Comparison of ENCODE assay signal across 10 cellular contexts in genomic region chr3:197541756-197542539, GRCh38. TPM values are rescaled to one million over a fixed set of nuclear protein-coding genes. Genes with fewer than 3 reads are reported as not detected.
A peak's percentile ranks its signal among the peaks of the same experiment; 100 is the strongest.
DNase-seq lines count a peak whose midpoint lies in the region; ATAC-seq and TF ChIP-seq lines count a peak whose summit lies in the region.
"Had no signal": no experiment of that assay in that cellular context is flagged by ENCODE, and none has a peak within 500 bp of the region (broad histone marks: within the 10 kb centered on the region; RNA-seq: fewer than 3 reads in every experiment).

No MANE protein-coding gene starts in this region.

- H4K12ac ChIP-seq in trophoblast cell (ENCODE audit: low read depth, low read length): no peak overlapping the region

- no peak overlapping the region for H3K18ac ChIP-seq in trophoblast cell (ENCODE audit: low read length)

- H3K36me3 ChIP-seq in SK-N-SH (replicated peaks in 1 of 2; ENCODE audit: control insufficient read depth in 1 of 2, insufficient read depth in 2 of 2, low read length in 1 of 2) (no peaks in the 10 kb centered on the region), trophoblast cell (ENCODE audit: control insufficient read depth in 1 of 2, insufficient read depth in 2 of 2, low read length in 2 of 2) (no peaks in the 10 kb centered on the region)

- no peaks in the 10 kb centered on the region for H4K20me1 ChIP-seq in SK-N-SH (ENCODE audit: insufficient read depth)

- CTCF ChIA-PET in SK-N-SH (lab: Yijun Ruan, JAX): interaction anchor here (1.0 to 1.6 kb wide), 6 partner anchors 9 to 286 kb away, joined by 3 to 7 read pairs (median 3); no protein-coding TSS in a partner anchor
- CTCF ChIA-PET in T-cell (lab: Charles Lee): no interaction called here

- H3K4me2 ChIP-seq in SK-N-SH: no peak overlapping the region
- H3K4me2 ChIP-seq in trophoblast cell (ENCODE audit: low read length): peak overlapping the region; percentile 16

- no peaks in the 10 kb centered on the region for H3K9me3 ChIP-seq in SK-N-SH
- no peaks in the 10 kb centered on the region for H3K9me3 ChIP-seq in trophoblast cell (ENCODE audit: insufficient read depth, low read depth, low read length)

- H3K27me3 ChIP-seq in SK-N-SH (ENCODE audit: insufficient read depth): no peaks in the 10 kb centered on the region
- no peaks in the 10 kb centered on the region for H3K27me3 ChIP-seq in trophoblast cell (ENCODE audit: insufficient read depth, low read length)

- H4K91ac ChIP-seq in trophoblast cell (ENCODE audit: low read depth, low read length): no peak overlapping the region

- no peaks in the 10 kb centered on the region for H3K27me3 Mint-ChIP-seq in T-cell

- H3K4me3 Mint-ChIP-seq in T-cell: no peak overlapping the region

- no peak overlapping the region for H3K4ac ChIP-seq in trophoblast cell (ENCODE audit: low read depth, low read length)

- H3K4me1 ChIP-seq in SK-N-SH (ENCODE audit: control insufficient read depth in 1 of 2, insufficient read depth in 2 of 2, low read depth in 1 of 2, low read length in 1 of 2): peaks cover 0 to 8% of the 10 kb centered on the region in 2 experiments; a peak in 1 of 4 replicates
- H3K4me1 ChIP-seq in trophoblast cell (ENCODE audit: control insufficient read depth in 1 of 2, insufficient read depth in 2 of 2, low read length in 2 of 2): peaks cover 18 to 19% of the 10 kb centered on the region in 2 experiments

- POLR2A ChIA-PET in SK-N-SH (lab: Yijun Ruan, JAX) (interaction anchor here (0.6 to 1.4 kb wide), 4 partner anchors 14 to 503 kb away, joined by 3 to 4 read pairs (median 4); no protein-coding TSS in a partner anchor), T-cell (lab: Charles Lee) (no interaction called here)

- no peaks in the 10 kb centered on the region for H3K9me3 Mint-ChIP-seq in T-cell

- no peaks in the 10 kb centered on the region for H3K79me2 ChIP-seq in SK-N-SH (ENCODE audit: insufficient read depth)
- H3K79me2 ChIP-seq in trophoblast cell (ENCODE audit: control insufficient read depth, insufficient read depth, low read length, poor library complexity): no peaks in the 10 kb centered on the region

- H2BK12ac ChIP-seq in trophoblast cell (ENCODE audit: low read length): no peak overlapping the region

- H3K4me3 ChIP-seq in SK-N-SH (ENCODE audit: low read depth in 2 of 2, low read length in 1 of 2) (peak overlapping the region in 1 of 2 experiments; percentile 10; a peak in 1 of 4 replicates), trophoblast cell (ENCODE audit: low read depth, low read length) (no peak overlapping the region)

- 0 out of 4 replicates have a peak, but pooled peaks of 1 of the 2 experiments have one; percentile 34 for TF ChIP-seq EP300 in SK-N-SH (IDR thresholded peaks at IDR 0.05; ENCODE audit: borderline replicate concordance in 1 of 2, low read depth in 1 of 2, low read length in 1 of 2)

- TF ChIP-seq RAD21 in SK-N-SH (IDR thresholded peaks at IDR 0.05; ENCODE audit: low read length): no peak

- intact Hi-C loops in head of caudate nucleus (cut with DNase I): no loop called here

- ATAC-seq in T-cell (replicated peaks in 1 of 4) (no peak), GM18858 (IDR thresholded peaks at IDR 0.05; ENCODE audit: unreplicated experiment) (no peak)

- H2AK5ac ChIP-seq in trophoblast cell (ENCODE audit: low read length): no peak overlapping the region

- WGBS in SK-N-SH (ENCODE audit: low lambda C conversion rate): 67% methylated on average over 11 of the region's 13 CpGs
- WGBS in trophoblast cell (ENCODE audit: extremely low coverage, insufficient coverage, insufficient read length): no CpG with 5 or more reads among the region's 13 CpGs

- TF ChIP-seq CTCF in SK-N-SH (IDR thresholded peaks at IDR 0.05): no peak

- H3F3A ChIP-seq in SK-N-SH (replicated peaks; ENCODE audit: insufficient read depth): no peaks in the 10 kb centered on the region

- H3K79me1 ChIP-seq in trophoblast cell (ENCODE audit: low read length): peaks cover 3% of the 10 kb centered on the region

- H3K36me3 Mint-ChIP-seq in T-cell: peaks cover 42% of the 10 kb centered on the region

- H3K27ac Mint-ChIP-seq in T-cell: no peak overlapping the region

- H3K9me2 ChIP-seq in SK-N-SH: no peaks in the 10 kb centered on the region

- DNase-seq in GM04504 (ENCODE audit: low read depth) (peak; percentile 55), SK-N-SH (peak; percentile 92), head of caudate nucleus (peak; percentile 31 to 83 (median 62)), trophoblast cell (peak in 1 of 2 donors; percentile 40), NCI-H187 (lab: John Stamatoyannopoulos, UW) (no peak), T-cell (no peak), OCI-M2 (lab: John Stamatoyannopoulos, UW; ENCODE audit: unreplicated experiment) (no peak)
- DNase-seq: NCI-H526 treated with DMSO at 0.1 percent for 48 hours; stimulated activated CD4-positive, alpha-beta T cell treated with anti-CD3 and anti-CD28 coated beads, Interleukin-4, amount 100 ng/mL, for 1 hour had no signal

- H3K14ac ChIP-seq in trophoblast cell (ENCODE audit: low read length): no peak overlapping the region

- peak overlapping the region; percentile 18 for H2BK120ac ChIP-seq in trophoblast cell (ENCODE audit: insufficient read depth, low read length, poor library complexity)

- peaks cover 0 to 3% (median 0%) of the 10 kb centered on the region in 3 donors for H3K4me1 Mint-ChIP-seq in T-cell

- no peak overlapping the region for H2BK5ac ChIP-seq in trophoblast cell (ENCODE audit: low read depth, low read length, poor library complexity)

- H2AFZ ChIP-seq in SK-N-SH (ENCODE audit: low read depth) (no peak overlapping the region), trophoblast cell (ENCODE audit: insufficient read depth, low read length, poor library complexity) (no peak overlapping the region)

- no peak overlapping the region for H4K8ac ChIP-seq in trophoblast cell (ENCODE audit: low read depth, low read length)

- no peak overlapping the region for H3K23ac ChIP-seq in trophoblast cell (ENCODE audit: low read length)

- H3K9ac ChIP-seq in SK-N-SH (no peak overlapping the region), trophoblast cell (ENCODE audit: low read length) (no peak overlapping the region)

- H3K27ac ChIP-seq in SK-N-SH (ENCODE audit: low read depth in 2 of 2, low read length in 1 of 2): peak overlapping the region in 1 of 2 experiments; percentile 77; a peak in 2 of 4 replicates
- H3K27ac ChIP-seq in trophoblast cell (ENCODE audit: low read depth, low read length): peak overlapping the region; percentile 40

TF ChIP-seq in SK-N-SH, 30 proteins besides CTCF, POLR2A, EP300 and RAD21:
- TF ChIP-seq, protein P1, sequence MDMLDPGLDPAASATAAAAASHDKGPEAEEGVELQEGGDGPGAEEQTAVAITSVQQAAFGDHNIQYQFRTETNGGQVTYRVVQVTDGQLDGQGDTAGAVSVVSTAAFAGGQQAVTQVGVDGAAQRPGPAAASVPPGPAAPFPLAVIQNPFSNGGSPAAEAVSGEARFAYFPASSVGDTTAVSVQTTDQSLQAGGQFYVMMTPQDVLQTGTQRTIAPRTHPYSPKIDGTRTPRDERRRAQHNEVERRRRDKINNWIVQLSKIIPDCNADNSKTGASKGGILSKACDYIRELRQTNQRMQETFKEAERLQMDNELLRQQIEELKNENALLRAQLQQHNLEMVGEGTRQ (IDR thresholded peaks at IDR 0.05; ENCODE audit: borderline replicate concordance, low read depth, low read length): peak; percentile 66; the same call in 1 of the 2 replicates
- peak; percentile 45; the same call in 1 of the 2 replicates for TF ChIP-seq MXI1 (IDR thresholded peaks at IDR 0.05; ENCODE audit: low read depth, low read length)
- no peak for TF ChIP-seq JUND (IDR thresholded peaks at IDR 0.05)
- TF ChIP-seq USF1 (IDR thresholded peaks at IDR 0.05; ENCODE audit: borderline replicate concordance, low read depth): peak; percentile 84

RNA-seq across cellular contexts. Expression of gene BDH1, which starts 13.8 kb away (rescaled TPM):
- polyA plus RNA-seq in SK-N-SH (2012; rRNA removed): 19.7 and 19.8 TPM in 2 replicates
- polyA plus RNA-seq in SK-N-SH (2012; cell fraction: cytosol; rRNA removed): 11.1 and 16.2 TPM in 2 replicates
- 52.5 and 53.5 TPM in 2 replicates for polyA plus RNA-seq in SK-N-SH (2012; cell fraction: nucleus; rRNA removed)
- 3.1 and 3.6 TPM in 2 replicates for polyA plus RNA-seq in trophoblast cell (2013)
- 10 to 100 TPM; 31.1 to 74.7 (median 68.9) TPM for total RNA-seq in T-cell

Comparison
In these comparisons a context has a peak if more than half of its experiments do, and no peak if none do; other contexts are left out.
1. DNase-seq: peak in GM04504 (single experiment), SK-N-SH (single experiment) and head of caudate nucleus (42 of 42); none in NCI-H187 (0 of 2), T-cell (0 of 34) and OCI-M2 (single experiment).